ENCODE assay signal across 24 cellular contexts in the genomic region with DNA sequence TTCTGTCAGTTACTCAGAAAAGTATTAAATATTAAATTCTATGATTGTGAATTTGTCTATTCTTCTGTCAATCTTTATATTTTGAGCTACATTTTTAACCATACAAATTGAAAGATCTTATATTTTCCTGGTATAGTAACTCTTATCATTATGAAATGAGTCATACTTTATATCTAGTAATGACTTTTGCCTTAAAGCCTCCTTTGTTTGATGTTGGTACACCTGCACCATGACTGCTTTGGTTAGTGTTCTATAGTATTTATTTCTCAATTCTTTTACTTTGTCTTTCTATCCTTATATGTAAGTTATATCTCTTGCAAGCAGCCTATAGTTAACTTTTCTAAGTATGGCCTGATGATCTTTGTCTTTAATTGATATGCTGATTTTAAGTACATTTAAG. TPM values are rescaled to one million over a fixed set of nuclear protein-coding genes. Genes with fewer than 3 reads are reported as not detected.
DNase-seq lines count a peak whose midpoint lies in the region; ATAC-seq, FAIRE-seq and TF ChIP-seq lines count a peak whose summit lies in the region.
"Had no signal": no experiment of that assay in that cellular context is flagged by ENCODE, and none has a peak within 500 bp of the region (broad histone marks: within the 10 kb centered on the region; RNA-seq: fewer than 3 reads in every experiment).

No MANE protein-coding gene starts in this region.

- H3K4me2 ChIP-seq in K562 (ENCODE audit: insufficient read depth, low read length): no peak overlapping the region
- H3K4me2 ChIP-seq: BLaER1 treated with 17β-estradiol and CSF1 and Interleukin-3, amounts not matched to agents 10 nM and 100 nM had no signal

- no peak overlapping the region for H3K4me3 Mint-ChIP-seq in activated naive CD4-positive, alpha-beta T cell treated with anti-CD3 and anti-CD28 coated beads for 36 hours
- no peak overlapping the region for H3K4me3 Mint-ChIP-seq in activated CD8-positive, alpha-beta memory T cell treated with anti-CD3 and anti-CD28 coated beads, Interleukin-2, amount 10 ng/mL, durations not matched to agents 7 days and 5 days
- H3K4me3 Mint-ChIP-seq: CD4-positive, alpha-beta T cell; HFFc6 had no signal

- no peak for TF ChIP-seq POLR2A in K562 (conservative IDR thresholded peaks at IDR 0.05)
- TF ChIP-seq POLR2A in breast epithelium (IDR thresholded peaks at IDR 0.05): no peak
- TF ChIP-seq POLR2A in GM18505 (IDR thresholded peaks at IDR 0.05; ENCODE audit: borderline replicate concordance, extremely low read depth, insufficient read depth, insufficient read length): no peak

- H3K36me3 ChIP-seq in K562 (ENCODE audit: control insufficient read depth, insufficient read depth, low read length) (no peaks in the 10 kb centered on the region), mucosa of descending colon (ENCODE audit: low read depth) (no peaks in the 10 kb centered on the region), breast epithelium (no peaks in the 10 kb centered on the region)
- H3K36me3 ChIP-seq: HAP-1, MG63 had no signal

- H3K36me3 Mint-ChIP-seq in activated naive CD4-positive, alpha-beta T cell treated with anti-CD3 and anti-CD28 coated beads, Interleukin-2, amount 50 U/mL, for 72 hours: peaks cover 0 to 19% of the 10 kb centered on the region in 2 donors
- H3K36me3 Mint-ChIP-seq in activated naive CD4-positive, alpha-beta T cell treated with anti-CD3 and anti-CD28 coated beads for 36 hours (ENCODE audit: low read depth): peaks cover 9% of the 10 kb centered on the region
- H3K36me3 Mint-ChIP-seq in activated CD8-positive, alpha-beta memory T cell treated with anti-CD3 and anti-CD28 coated beads, Interleukin-2, amount 10 ng/mL, durations not matched to agents 7 days and 5 days: peaks cover 17% of the 10 kb centered on the region

- TF ChIP-seq CTCF in K562 (IDR thresholded peaks at IDR 0.05 in 2 of 3, conservative IDR thresholded peaks at IDR 0.05 in 1 of 3; ENCODE audit: insufficient read depth in 2 of 3, low read depth in 1 of 3, low read length in 3 of 3): no peak
- no peak for TF ChIP-seq CTCF in mucosa of descending colon (IDR thresholded peaks at IDR 0.05)
- TF ChIP-seq CTCF in breast epithelium (IDR thresholded peaks at IDR 0.05): no peak

- no peak for DNase-seq in activated naive CD4-positive, alpha-beta T cell treated with anti-CD3 and anti-CD28 coated beads, Interleukin-2, amount 50 U/mL, for 72 hours (ENCODE audit: low spot score in 2 of 2)
- DNase-seq in activated naive CD4-positive, alpha-beta T cell treated with anti-CD3 and anti-CD28 coated beads for 36 hours: no peak
- DNase-seq in K562 (ENCODE audit: extremely low read depth in 1 of 4, low spot score in 3 of 4) (no peak), mucosa of descending colon (no peak), breast epithelium (ENCODE audit: low spot score in 2 of 2) (no peak)
- no peak for DNase-seq in activated CD8-positive, alpha-beta memory T cell treated with anti-CD3 and anti-CD28 coated beads, Interleukin-2, amount 10 ng/mL, durations not matched to agents 7 days and 5 days
- DNase-seq: AML-193; CD4-positive, alpha-beta T cell; GOT3; HFFc6; KG1; MG63; NCI-H1105 treated with DMSO at 0.1 percent for 48 hours; NCI-H146; NCI-H1930; NCI-H2107; NCI-H524; NCI-H774; SIG-M5 had no signal

- CTCF ChIA-PET in activated naive CD4-positive, alpha-beta T cell treated with anti-CD3 and anti-CD28 coated beads for 36 hours (lab: Charles Lee): interaction anchor here (0.6 to 1.1 kb wide), 4 partner anchors 31 to 1773 kb away, joined by 3 to 4 read pairs (median 3); no protein-coding TSS in a partner anchor
- CTCF ChIA-PET in K562 (lab: Yijun Ruan, JAX; ENCODE audit: low intra/inter-chr PET ratio): no interaction called here
- CTCF ChIA-PET in activated CD8-positive, alpha-beta memory T cell treated with anti-CD3 and anti-CD28 coated beads, Interleukin-2, amount 10 ng/mL, durations not matched to agents 7 days and 5 days (lab: Charles Lee): interaction anchor here (1.5 kb wide), 1 partner anchor 32 kb away, joined by 3 read pairs; no protein-coding TSS in a partner anchor

- POLR2A ChIA-PET in K562 (lab: Yijun Ruan, JAX): no interaction called here

- peak overlapping the region in 1 of 2 experiments; percentile 61; a peak in 1 of 4 replicates for H3K9ac ChIP-seq in K562 (ENCODE audit: insufficient read depth in 1 of 2, low read depth in 2 of 2, low read length in 2 of 2)
- H3K9ac ChIP-seq: BLaER1 treated with 17β-estradiol and CSF1 and Interleukin-3, amounts not matched to agents 10 nM and 100 nM had no signal

- TF ChIP-seq RAD21 in K562 (CRISPR knock-in tag; conservative IDR thresholded peaks at IDR 0.05 in 1 of 2, IDR thresholded peaks at IDR 0.05 in 1 of 2): no peak

- TF ChIP-seq EP300 in K562 (IDR thresholded peaks at IDR 0.05; ENCODE audit: low read length): no peak

- no TSS peak for BruUV-seq in K562 (replicated peaks; lab: Mats Ljungman, UMichigan)

- no peaks in the 10 kb centered on the region for H3K9me3 Mint-ChIP-seq in activated naive CD4-positive, alpha-beta T cell treated with anti-CD3 and anti-CD28 coated beads, Interleukin-2, amount 50 U/mL, for 72 hours
- H3K9me3 Mint-ChIP-seq in activated naive CD4-positive, alpha-beta T cell treated with anti-CD3 and anti-CD28 coated beads for 36 hours: no peaks in the 10 kb centered on the region
- H3K9me3 Mint-ChIP-seq in activated CD8-positive, alpha-beta memory T cell treated with anti-CD3 and anti-CD28 coated beads, Interleukin-2, amount 10 ng/mL, durations not matched to agents 7 days and 5 days (ENCODE audit: low read depth): peaks cover 4% of the 10 kb centered on the region
- H3K9me3 Mint-ChIP-seq: CD4-positive, alpha-beta T cell; HFFc6 had no signal

- in situ Hi-C loops in K562 (cut with MboI): no loop called here

- peaks cover 4% of the 10 kb centered on the region; the same call in 1 of the 2 replicates for H4K20me1 ChIP-seq in K562 (replicated peaks; ENCODE audit: control insufficient read depth, insufficient read depth, low read length)

- no peak overlapping the region for H3K27ac ChIP-seq in K562 (ENCODE audit: extremely low read depth, low read depth, low read length)
- no peak overlapping the region for H3K27ac ChIP-seq in breast epithelium
- H3K27ac ChIP-seq: BLaER1 treated with 17β-estradiol and CSF1 and Interleukin-3, amounts not matched to agents 10 nM and 100 nM had no signal

- peaks cover 61% of the 10 kb centered on the region for H3K79me2 ChIP-seq in K562 (ENCODE audit: control insufficient read depth, insufficient read depth, low read length)

- H3K4me1 Mint-ChIP-seq in activated naive CD4-positive, alpha-beta T cell treated with anti-CD3 and anti-CD28 coated beads for 36 hours (ENCODE audit: low read depth): peaks cover 40% of the 10 kb centered on the region
- H3K4me1 Mint-ChIP-seq in activated CD8-positive, alpha-beta memory T cell treated with anti-CD3 and anti-CD28 coated beads, Interleukin-2, amount 10 ng/mL, durations not matched to agents 7 days and 5 days: peaks cover 8% of the 10 kb centered on the region

- no peaks in the 10 kb centered on the region for H3K9me1 ChIP-seq in K562 (ENCODE audit: control insufficient read depth, insufficient read depth, low read length)

- H3K9me3 ChIP-seq in K562 (replicated peaks; ENCODE audit: control insufficient read depth, insufficient read depth, low read depth, low read length): no peaks in the 10 kb centered on the region
- no peaks in the 10 kb centered on the region for H3K9me3 ChIP-seq in mucosa of descending colon
- no peaks in the 10 kb centered on the region for H3K9me3 ChIP-seq in breast epithelium

- H3K4me1 ChIP-seq in K562 (replicated peaks in 1 of 2; ENCODE audit: control insufficient read depth in 2 of 2, insufficient read depth in 2 of 2, low read length in 2 of 2) (peaks cover 0 to 10% of the 10 kb centered on the region in 2 experiments; a peak in 3 of 5 replicates), mucosa of descending colon (ENCODE audit: low read depth) (peaks cover 9% of the 10 kb centered on the region), breast epithelium (no peaks in the 10 kb centered on the region)
- H3K4me1 ChIP-seq: BLaER1 treated with 17β-estradiol and CSF1 and Interleukin-3, amounts not matched to agents 10 nM and 100 nM had no signal

- no peaks in the 10 kb centered on the region for H3K27me3 ChIP-seq in K562 (ENCODE audit: control insufficient read depth in 2 of 2, insufficient read depth in 2 of 2, low read length in 2 of 2)
- no peaks in the 10 kb centered on the region for H3K27me3 ChIP-seq in breast epithelium
- H3K27me3 ChIP-seq: BLaER1 treated with 17β-estradiol and CSF1 and Interleukin-3, amounts not matched to agents 10 nM and 100 nM; MG63 had no signal

- no peaks in the 10 kb centered on the region for H3K27me3 Mint-ChIP-seq in activated naive CD4-positive, alpha-beta T cell treated with anti-CD3 and anti-CD28 coated beads for 36 hours (ENCODE audit: low read depth)
- H3K27me3 Mint-ChIP-seq in activated CD8-positive, alpha-beta memory T cell treated with anti-CD3 and anti-CD28 coated beads, Interleukin-2, amount 10 ng/mL, durations not matched to agents 7 days and 5 days: no peaks in the 10 kb centered on the region
- H3K27me3 Mint-ChIP-seq: CD4-positive, alpha-beta T cell had no signal

- no peak overlapping the region for H2AFZ ChIP-seq in K562 (ENCODE audit: low read depth, low read length)

- no peak for FAIRE-seq in K562 (lab: Jason Lieb, UNC)
- FAIRE-seq: A204.1, RCC 7860 had no signal

- intact Hi-C loops in activated naive CD4-positive, alpha-beta T cell treated with anti-CD3 and anti-CD28 coated beads for 36 hours (cut with micrococcal nuclease): loop anchor here (2.0 kb wide), 1 partner anchor 23 kb away; no protein-coding TSS in a partner anchor
- intact Hi-C loops in K562 (cut with micrococcal nuclease): no loop called here
- intact Hi-C loops in mucosa of descending colon (cut with DNase I, micrococcal nuclease): no loop called here
- intact Hi-C loops in breast epithelium (cut with DNase I; ENCODE audit: low total_unique reads): no loop called here

- H3K27ac Mint-ChIP-seq in activated naive CD4-positive, alpha-beta T cell treated with anti-CD3 and anti-CD28 coated beads, Interleukin-2, amount 50 U/mL, for 72 hours: no peak overlapping the region
- H3K27ac Mint-ChIP-seq in activated naive CD4-positive, alpha-beta T cell treated with anti-CD3 and anti-CD28 coated beads for 36 hours: no peak overlapping the region
- H3K27ac Mint-ChIP-seq in activated CD8-positive, alpha-beta memory T cell treated with anti-CD3 and anti-CD28 coated beads, Interleukin-2, amount 10 ng/mL, durations not matched to agents 7 days and 5 days: no peak overlapping the region
- H3K27ac Mint-ChIP-seq: CD4-positive, alpha-beta T cell; HFFc6 had no signal

- peak; percentile 53 to 98 for ATAC-seq in activated naive CD4-positive, alpha-beta T cell treated with anti-CD3 and anti-CD28 coated beads, Interleukin-2, amount 50 U/mL, for 72 hours
- ATAC-seq in K562 (no peak), mucosa of descending colon (peak; percentile 81), GM18505 (IDR thresholded peaks at IDR 0.05; ENCODE audit: unreplicated experiment) (no peak)
- ATAC-seq in activated CD8-positive, alpha-beta memory T cell treated with anti-CD3 and anti-CD28 coated beads, Interleukin-2, amount 10 ng/mL, durations not matched to agents 7 days and 5 days: no peak

- H3K4me3 ChIP-seq in K562 (no peak overlapping the region), mucosa of descending colon (no peak overlapping the region), breast epithelium (no peak overlapping the region)
- H3K4me3 ChIP-seq: BLaER1 treated with 17β-estradiol and CSF1 and Interleukin-3, amounts not matched to agents 10 nM and 100 nM; HAP-1; MG63 had no signal

RNA-seq across cellular contexts. Expression of a gene that starts 13.0 kb away (rescaled TPM):
- total RNA-seq in activated naive CD4-positive, alpha-beta T cell treated with anti-CD3 and anti-CD28 coated beads, Interleukin-2, amount 50 U/mL, for 72 hours: 10 to 100 TPM; 17.7 to 24.5 TPM
- total RNA-seq in activated naive CD4-positive, alpha-beta T cell treated with anti-CD3 and anti-CD28 coated beads for 36 hours: 10 to 100 TPM; 13.7 to 17.7 TPM
- 21.6 and 31.4 TPM in 2 replicates for total RNA-seq in K562 (2011; cell fraction: chromatin; rRNA removed; ENCODE audit: low replicate concordance)
- total RNA-seq in K562 (2011; cell fraction: nucleolus; rRNA removed): 15.7 and 17.1 TPM in 2 replicates
- 11.2 and 15.4 TPM in 2 replicates for total RNA-seq in K562 (2011; cell fraction: nucleoplasm; rRNA removed)
- total RNA-seq in K562 (2014; rRNA removed) (2.4 and 3.7 TPM in 2 replicates), K562 (2014; rRNA removed; fragmentation: Illumina TruSeq; extraction: Trizol) (4.7 and 6.1 TPM in 2 replicates), K562 (2015; rRNA removed; fragmentation: Illumina TruSeq; extraction: Trizol) (4.9 and 5.8 TPM in 2 replicates), K562 (2021) (8.4 and 8.7 TPM in 2 replicates), mucosa of descending colon (10 to 100 TPM; 14.8 to 27.9 (median 15.5) TPM), breast epithelium (10 to 100 TPM; 12.3 to 28.2 (median 27.1) TPM)
- polyA plus RNA-seq in K562 (2011; rRNA removed) (3.4 and 3.7 TPM in 2 replicates), K562 (2014; fragmentation: Illumina TruSeq; extraction: Trizol) (2.9 and 3.0 TPM in 2 replicates), K562 (2014; fragmentation: Nextera tagmentation; extraction: Ambion mirVana) (under 1 TPM; 0.35 to 0.65 TPM), K562 (2014; rRNA removed) (4.1 and 4.4 TPM in 2 replicates)
- 2.9 and 3.3 TPM in 2 replicates for polyA plus RNA-seq in K562 (2011; cell fraction: cytosol; rRNA removed)
- 10.4 and 12.4 TPM in 2 replicates for polyA plus RNA-seq in K562 (2011; cell fraction: nucleus; rRNA removed)
- 2.1 and 2.9 TPM in 2 replicates for polyA plus RNA-seq in K562 (2012)
- 18.1 and 22.8 TPM in 2 replicates for polyA minus RNA-seq in K562 (2011; rRNA and poly(A)+ RNA removed)
- polyA minus RNA-seq in K562 (2011; cell fraction: cytosol; rRNA and poly(A)+ RNA removed): 8.0 and 10.1 TPM in 2 replicates
- polyA minus RNA-seq in K562 (2011; cell fraction: nucleus; rRNA and poly(A)+ RNA removed): 19.8 and 25.1 TPM in 2 replicates
- total RNA-seq in activated CD8-positive, alpha-beta memory T cell treated with anti-CD3 and anti-CD28 coated beads, Interleukin-2, amount 10 ng/mL, durations not matched to agents 7 days and 5 days: 10 to 100 TPM; 16.8 to 22.9 TPM

Comparison
In these comparisons a context has a peak if more than half of its experiments do, and no peak if none do; other contexts are left out.
1. ATAC-seq: peak in activated naive CD4-positive, alpha-beta T cell treated with anti-CD3 and anti-CD28 coated beads, Interleukin-2, amount 50 U/mL, for 72 hours (2 of 2) and mucosa of descending colon (single experiment); none in K562 (single experiment), activated CD8-positive, alpha-beta memory T cell treated with anti-CD3 and anti-CD28 coated beads, Interleukin-2, amount 10 ng/mL, durations not matched to agents 7 days and 5 days (single experiment) and GM18505 (single experiment).